In genomic region chr3:160956785-160957184, GRCh38 we compare ENCODE assay signal across 8 cellular contexts.
DNase-seq lines count a peak whose midpoint lies in the region; ATAC-seq and TF ChIP-seq lines count a peak whose summit lies in the region.

No MANE protein-coding gene starts in this region.

- H3K9me3 Mint-ChIP-seq in WTC11 (no peaks in the 10 kb centered on the region), nephron progenitor cell (peaks cover 3% of the 10 kb centered on the region)

- H3K4me1 Mint-ChIP-seq in WTC11 = no peaks in the 10 kb centered on the region
- H3K4me1 Mint-ChIP-seq in nephron progenitor cell = peaks cover 11% of the 10 kb centered on the region

- H3K4me3 Mint-ChIP-seq in WTC11 (no peak overlapping the region), nephron progenitor cell (no peak overlapping the region)

- intact Hi-C loops in heart left ventricle (cut with DNase I) = loop anchor here in 5 of 10 donors (5.0 to 10.0 kb wide), 5 partner anchors 148 to 468 kb away; partner anchors contain the start of gene B3GALNT1 (in 2 of the 5)
- intact Hi-C loops in left ventricle myocardium superior (cut with micrococcal nuclease) = no loop called here

- peaks cover 0 to 21% (median 8%) of the 10 kb centered on the region in 12 donors for H3K4me1 ChIP-seq in heart left ventricle

- no peaks in the 10 kb centered on the region for H3K27me3 ChIP-seq in heart left ventricle

- peak in 2 of 4 donors; percentile 46 to 51 for ATAC-seq in heart left ventricle
- no peak for ATAC-seq in left ventricle myocardium superior
- peak; percentile 72 for ATAC-seq in HG03108 (IDR thresholded peaks at IDR 0.05; ENCODE audit: unreplicated experiment)
- peak; percentile 58; the same call in 1 of the 2 replicates for ATAC-seq in WTC11

- H3K36me3 Mint-ChIP-seq in WTC11 (no peaks in the 10 kb centered on the region), nephron progenitor cell (ENCODE audit: low read depth) (no peaks in the 10 kb centered on the region)

- H3K9me3 ChIP-seq in heart left ventricle = no peaks in the 10 kb centered on the region

- TF ChIP-seq CTCF in heart left ventricle (IDR thresholded peaks at IDR 0.05) (peak in 8 of 12 donors; percentile 5 to 35 (median 23)), WTC11 (IDR thresholded peaks at IDR 0.05) (no peak), nephron progenitor cell (IDR thresholded peaks at IDR 0.05) (no peak)

- H3K4me3 ChIP-seq in heart left ventricle = no peak overlapping the region

- no peaks in the 10 kb centered on the region for H3K27me3 Mint-ChIP-seq in WTC11 (ENCODE audit: low read depth)
- H3K27me3 Mint-ChIP-seq in nephron progenitor cell (ENCODE audit: low read depth, poor library complexity) = no peaks in the 10 kb centered on the region

- CTCF ChIA-PET in WTC11 (lab: Charles Lee) = interaction anchor here (0.6 to 1.3 kb wide), 11 partner anchors 9 to 700 kb away, joined by 3 to 6 read pairs (median 3); partner anchors contain the start of gene B3GALNT1

- POLR2A ChIA-PET in WTC11 (lab: Charles Lee) = no interaction called here

- no peak for TF ChIP-seq POLR2A in heart left ventricle (IDR thresholded peaks at IDR 0.05)

- H3K36me3 ChIP-seq in heart left ventricle = no peaks in the 10 kb centered on the region

- no peak overlapping the region for H3K27ac ChIP-seq in heart left ventricle

- H3K27ac Mint-ChIP-seq in WTC11 (no peak overlapping the region), nephron progenitor cell (no peak overlapping the region)

- DNase-seq in heart left ventricle (no peak), left ventricle myocardium superior (no peak), WTC11 (ENCODE audit: low spot score) (no peak), myocyte (ENCODE audit: low read depth) (peak; percentile 3), nephron progenitor cell (no peak), NCI-H1105 (lab: John Stamatoyannopoulos, UW) (no peak), HK-2 (ENCODE audit: unreplicated experiment) (no peak)

TF ChIP-seq in WTC11, 78 proteins besides CTCF, POLR2A, EP300 and RAD21:
- TF ChIP-seq CREB1 (CRISPR knock-in tag; IDR thresholded peaks at IDR 0.05) (no peak), RORB (CRISPR knock-in tag; IDR thresholded peaks at IDR 0.05) (no peak), FOXP1 (CRISPR knock-in tag; IDR thresholded peaks at IDR 0.05; ENCODE audit: borderline replicate concordance) (no peak), ELF4 (CRISPR knock-in tag; IDR thresholded peaks at IDR 0.05; ENCODE audit: low read depth) (no peak), ZNF317 (CRISPR knock-in tag; IDR thresholded peaks at IDR 0.05; ENCODE audit: borderline replicate concordance, low read depth) (no peak), ZNF232 (CRISPR knock-in tag; IDR thresholded peaks at IDR 0.05) (no peak), PREB (CRISPR knock-in tag; IDR thresholded peaks at IDR 0.05; ENCODE audit: borderline replicate concordance) (no peak), ZBTB21 (CRISPR knock-in tag; IDR thresholded peaks at IDR 0.05; ENCODE audit: borderline replicate concordance) (no peak), ETV6 (CRISPR knock-in tag; IDR thresholded peaks at IDR 0.05) (no peak), NFYB (CRISPR knock-in tag; conservative IDR thresholded peaks at IDR 0.05; ENCODE audit: low read depth) (no peak), ZNF121 (CRISPR knock-in tag; IDR thresholded peaks at IDR 0.05) (no peak), ZNF138 (CRISPR knock-in tag; conservative IDR thresholded peaks at IDR 0.05) (no peak), ESRRA (CRISPR knock-in tag; IDR thresholded peaks at IDR 0.05; ENCODE audit: borderline replicate concordance) (no peak), ATF3 (CRISPR knock-in tag; conservative IDR thresholded peaks at IDR 0.05) (no peak), ZNF671 (CRISPR knock-in tag; IDR thresholded peaks at IDR 0.05) (no peak), ZNF425 (CRISPR knock-in tag; conservative IDR thresholded peaks at IDR 0.05) (no peak), PRRX2 (CRISPR knock-in tag; IDR thresholded peaks at IDR 0.05) (no peak)
TF ChIP-seq in WTC11: peak in this region for 0.

Comparison
In these comparisons a context has a peak if more than half of its experiments do, and no peak if none do; other contexts are left out.
1. CTCF ChIP-seq: peak in heart left ventricle (8 of 12); none in WTC11 (single experiment) and nephron progenitor cell (single experiment).